In genomic region chr4:54092800-54093608, GRCh38 we compare ENCODE assay signal across 12 cellular contexts. TPM values are rescaled to one million over a fixed set of nuclear protein-coding genes. Genes with fewer than 3 reads are reported as not detected.
A peak's percentile ranks its signal among the peaks of the same experiment; 100 is the strongest.
DNase-seq lines count a peak whose midpoint lies in the region; ATAC-seq and TF ChIP-seq lines count a peak whose summit lies in the region.
"Had no signal": no experiment of that assay in that cellular context is flagged by ENCODE, and none has a peak within 500 bp of the region (broad histone marks: within the 10 kb centered on the region; RNA-seq: fewer than 3 reads in every experiment).

No MANE protein-coding gene starts in this region.

- DNase-seq in T-helper 2 cell treated with Interferon-gamma antibody and Interleukin-4, amounts not matched to agents 5 μg/mL and 100 μg/mL, for 36 hours (ENCODE audit: low spot score): no peak
- DNase-seq in T-helper 2 cell: no peak
- DNase-seq in IMR-90: no peak
- no peak for DNase-seq in activated naive CD8-positive, alpha-beta T cell treated with anti-CD3 and anti-CD28 coated beads, Interleukin-2, amount 50 U/mL, for 24 hours
- DNase-seq in nephron progenitor cell: no peak
- DNase-seq in progenitor cell of endocrine pancreas (ENCODE audit: low spot score, unreplicated experiment): no peak
- DNase-seq in BE2C: no peak
- no peak for DNase-seq in tibial nerve (ENCODE audit: low spot score in 2 of 2)
- DNase-seq: activated CD4-positive, alpha-beta memory T cell treated with anti-CD3 and anti-CD28 coated beads, Interleukin-2, amount 10 ng/mL, durations not matched to agents 7 days and 5 days; colonic mucosa; NCI-H345 had no signal

- H2BK5ac ChIP-seq in IMR-90 (ENCODE audit: low read depth, low read length, poor library complexity, severe bottlenecking): no peak overlapping the region

- intact Hi-C loops in IMR-90 (cut with micrococcal nuclease): no loop called here

- POLR2A ChIA-PET in IMR-90 (lab: Charles Lee; ENCODE audit: unreplicated experiment): no interaction called here

- H3K9ac ChIP-seq in IMR-90 (ENCODE audit: low read depth, low read length): no peak overlapping the region

- H2AFZ ChIP-seq in IMR-90 (replicated peaks; ENCODE audit: low read length, poor library complexity): no peak overlapping the region

- TF ChIP-seq CTCF in IMR-90 (conservative IDR thresholded peaks at IDR 0.05; ENCODE audit: low read depth, low read length): no peak
- TF ChIP-seq CTCF in nephron progenitor cell (IDR thresholded peaks at IDR 0.05): no peak
- no peak for TF ChIP-seq CTCF in progenitor cell of endocrine pancreas (IDR thresholded peaks at IDR 0.05; ENCODE audit: unreplicated experiment)
- no peak for TF ChIP-seq CTCF in BE2C (IDR thresholded peaks at IDR 0.05; ENCODE audit: low read depth, low read length)
- TF ChIP-seq CTCF in tibial nerve (IDR thresholded peaks at IDR 0.05): no peak

- no peak overlapping the region for H3K18ac ChIP-seq in IMR-90 (ENCODE audit: low read depth, low read length)

- H3K27ac ChIP-seq in IMR-90 (ENCODE audit: insufficient read depth, low read length) (no peak overlapping the region), tibial nerve (no peak overlapping the region)
- H3K27ac ChIP-seq: colonic mucosa had no signal

- no peak overlapping the region for H4K91ac ChIP-seq in IMR-90 (ENCODE audit: insufficient read depth, low read depth, low read length)

- no peak overlapping the region for H3K4ac ChIP-seq in IMR-90 (ENCODE audit: low read depth, low read length)

- no peak overlapping the region for H2BK15ac ChIP-seq in IMR-90 (ENCODE audit: low read depth, low read length)

- H3K4me2 ChIP-seq in IMR-90 (ENCODE audit: low read depth, low read length): no peak overlapping the region

- H3K4me1 Mint-ChIP-seq in T-helper 2 cell treated with Interferon-gamma antibody and Interleukin-4, amounts not matched to agents 5 μg/mL and 100 μg/mL, for 36 hours (ENCODE audit: low read depth): peaks cover 7% of the 10 kb centered on the region
- peaks cover 35% of the 10 kb centered on the region for H3K4me1 Mint-ChIP-seq in activated naive CD8-positive, alpha-beta T cell treated with anti-CD3 and anti-CD28 coated beads, Interleukin-2, amount 50 U/mL, for 24 hours
- peaks cover 38% of the 10 kb centered on the region for H3K4me1 Mint-ChIP-seq in nephron progenitor cell
- peaks cover 23% of the 10 kb centered on the region for H3K4me1 Mint-ChIP-seq in progenitor cell of endocrine pancreas (ENCODE audit: low read depth)

- no peaks in the 10 kb centered on the region for H3K36me3 Mint-ChIP-seq in T-helper 2 cell treated with Interferon-gamma antibody and Interleukin-4, amounts not matched to agents 5 μg/mL and 100 μg/mL, for 36 hours (ENCODE audit: low read depth)
- peaks cover 3% of the 10 kb centered on the region for H3K36me3 Mint-ChIP-seq in activated naive CD8-positive, alpha-beta T cell treated with anti-CD3 and anti-CD28 coated beads, Interleukin-2, amount 50 U/mL, for 24 hours (ENCODE audit: low read depth)
- no peaks in the 10 kb centered on the region for H3K36me3 Mint-ChIP-seq in nephron progenitor cell (ENCODE audit: low read depth)
- no peaks in the 10 kb centered on the region for H3K36me3 Mint-ChIP-seq in progenitor cell of endocrine pancreas (ENCODE audit: insufficient read depth)

- H3K9me1 ChIP-seq in IMR-90 (ENCODE audit: insufficient read depth, low read length): peaks cover 11% of the 10 kb centered on the region; the same call in 1 of the 2 replicates

- no peak overlapping the region for H2AK9ac ChIP-seq in IMR-90 (replicated peaks; ENCODE audit: low read depth, low read length, poor library complexity)

- TF ChIP-seq POLR2A in IMR-90 (IDR thresholded peaks at IDR 0.05; ENCODE audit: low read depth, low read length) (no peak), tibial nerve (IDR thresholded peaks at IDR 0.05) (no peak)

- peaks cover 91% of the 10 kb centered on the region for H3K27me3 Mint-ChIP-seq in T-helper 2 cell treated with Interferon-gamma antibody and Interleukin-4, amounts not matched to agents 5 μg/mL and 100 μg/mL, for 36 hours (ENCODE audit: low read depth)
- H3K27me3 Mint-ChIP-seq in activated naive CD8-positive, alpha-beta T cell treated with anti-CD3 and anti-CD28 coated beads, Interleukin-2, amount 50 U/mL, for 24 hours: peaks cover 74% of the 10 kb centered on the region
- H3K27me3 Mint-ChIP-seq in nephron progenitor cell (ENCODE audit: low read depth, poor library complexity) (peaks cover 83% of the 10 kb centered on the region), progenitor cell of endocrine pancreas (peaks cover 92% of the 10 kb centered on the region)

- WGBS in IMR-90 (ENCODE audit: extremely low coverage in 2 of 2, insufficient read length in 1 of 2), 2 experiments: 67% methylated on average over 3 of the region's 23 CpGs; no CpG with 5 or more reads in 1 of the 2 experiments
- 21 to 28% methylated on average over 23 of the region's 23 CpGs for WGBS in tibial nerve, 2 donors

- dilution Hi-C loops in IMR-90 (cut with HindIII; ENCODE audit: low sequenced_read_pairs, unreplicated experiment): no loop called here

- H3K4me1 ChIP-seq in IMR-90 (ENCODE audit: control insufficient read depth, insufficient read depth, low read length) (no peaks in the 10 kb centered on the region), BE2C (no peaks in the 10 kb centered on the region; the same call in 1 of the 2 replicates), tibial nerve (peaks cover 0 to 31% (median 11%) of the 10 kb centered on the region in 4 donors)
- H3K4me1 ChIP-seq: colonic mucosa had no signal

- CTCF ChIA-PET in IMR-90 (lab: Yijun Ruan, JAX): no interaction called here

- TF ChIP-seq RAD21 in IMR-90 (IDR thresholded peaks at IDR 0.05; ENCODE audit: low read length): no peak

- no peaks in the 10 kb centered on the region for H3K9me3 Mint-ChIP-seq in T-helper 2 cell treated with Interferon-gamma antibody and Interleukin-4, amounts not matched to agents 5 μg/mL and 100 μg/mL, for 36 hours
- H3K9me3 Mint-ChIP-seq in activated naive CD8-positive, alpha-beta T cell treated with anti-CD3 and anti-CD28 coated beads, Interleukin-2, amount 50 U/mL, for 24 hours: no peaks in the 10 kb centered on the region
- H3K9me3 Mint-ChIP-seq in nephron progenitor cell: no peaks in the 10 kb centered on the region
- H3K9me3 Mint-ChIP-seq in progenitor cell of endocrine pancreas (ENCODE audit: low read depth): no peaks in the 10 kb centered on the region
- H3K9me3 Mint-ChIP-seq: activated CD4-positive, alpha-beta memory T cell treated with anti-CD3 and anti-CD28 coated beads, Interleukin-2, amount 10 ng/mL, durations not matched to agents 7 days and 5 days had no signal

- H2BK120ac ChIP-seq in IMR-90 (ENCODE audit: low read depth, low read length): no peak overlapping the region

- BruUV-seq in IMR-90 (replicated peaks; lab: Mats Ljungman, UMichigan): no TSS peak

- no peak overlapping the region for H3K56ac ChIP-seq in IMR-90 (ENCODE audit: extremely low read depth, insufficient read depth, low read length)

- H4K8ac ChIP-seq in IMR-90 (ENCODE audit: low read depth in 2 of 2, low read length in 2 of 2): no peak overlapping the region

- no peak overlapping the region for H4K5ac ChIP-seq in IMR-90 (ENCODE audit: low read depth, low read length)

- no peak overlapping the region for H3K14ac ChIP-seq in IMR-90 (replicated peaks; ENCODE audit: low read depth, low read length)

- H3K36me3 ChIP-seq in IMR-90 (ENCODE audit: control insufficient read depth, insufficient read depth, low read length): no peaks in the 10 kb centered on the region
- H3K36me3 ChIP-seq in BE2C: no peaks in the 10 kb centered on the region
- H3K36me3 ChIP-seq in tibial nerve: no peaks in the 10 kb centered on the region
- H3K36me3 ChIP-seq: colonic mucosa had no signal

- no peak overlapping the region for H2BK20ac ChIP-seq in IMR-90 (ENCODE audit: low read depth, low read length)

- TF ChIP-seq EP300 in tibial nerve (IDR thresholded peaks at IDR 0.05): no peak

- H2AK5ac ChIP-seq in IMR-90 (ENCODE audit: low read depth, low read length): no peak overlapping the region

- ATAC-seq in IMR-90 (ENCODE audit: low read depth): no peak
- no peak for ATAC-seq in activated naive CD8-positive, alpha-beta T cell treated with anti-CD3 and anti-CD28 coated beads, Interleukin-2, amount 50 U/mL, for 24 hours

- H3K79me1 ChIP-seq in IMR-90 (ENCODE audit: low read depth in 1 of 2, low read length in 2 of 2): peaks cover 0 to 6% of the 10 kb centered on the region in 2 experiments; a peak in 1 of 4 replicates

- H3K27me3 ChIP-seq in IMR-90 (ENCODE audit: control insufficient read depth, insufficient read depth, low read length) (peaks cover 16% of the 10 kb centered on the region), BE2C (peaks cover 17% of the 10 kb centered on the region), tibial nerve (peaks cover 0 to 65% of the 10 kb centered on the region in 2 donors)

- peak overlapping the region; percentile 9 for H3K4me3 Mint-ChIP-seq in T-helper 2 cell treated with Interferon-gamma antibody and Interleukin-4, amounts not matched to agents 5 μg/mL and 100 μg/mL, for 36 hours
- H3K4me3 Mint-ChIP-seq in activated naive CD8-positive, alpha-beta T cell treated with anti-CD3 and anti-CD28 coated beads, Interleukin-2, amount 50 U/mL, for 24 hours: peak overlapping the region; percentile 61
- H3K4me3 Mint-ChIP-seq in nephron progenitor cell: peak overlapping the region; percentile 12
- H3K4me3 Mint-ChIP-seq in progenitor cell of endocrine pancreas (ENCODE audit: low read depth): no peak overlapping the region

- H4K20me1 ChIP-seq in IMR-90 (ENCODE audit: insufficient read depth, low read length): no peaks in the 10 kb centered on the region

- in situ Hi-C loops in IMR-90 (cut with MboI; ENCODE audit: low sequenced_read_pairs): no loop called here

- H3K23ac ChIP-seq in IMR-90 (ENCODE audit: low read depth, low read length): 0 out of 2 replicates have a peak overlapping the region, but pooled peaks have one; percentile 29

- no peak overlapping the region for H3K27ac Mint-ChIP-seq in T-helper 2 cell treated with Interferon-gamma antibody and Interleukin-4, amounts not matched to agents 5 μg/mL and 100 μg/mL, for 36 hours
- H3K27ac Mint-ChIP-seq in activated naive CD8-positive, alpha-beta T cell treated with anti-CD3 and anti-CD28 coated beads, Interleukin-2, amount 50 U/mL, for 24 hours: no peak overlapping the region
- H3K27ac Mint-ChIP-seq in nephron progenitor cell (no peak overlapping the region), progenitor cell of endocrine pancreas (no peak overlapping the region)
- H3K27ac Mint-ChIP-seq: activated CD4-positive, alpha-beta memory T cell treated with anti-CD3 and anti-CD28 coated beads, Interleukin-2, amount 10 ng/mL, durations not matched to agents 7 days and 5 days had no signal

- H3K4me3 ChIP-seq in IMR-90 (ENCODE audit: insufficient read depth, low read depth, low read length) (no peak overlapping the region), BE2C (ENCODE audit: low read depth, low read length) (no peak overlapping the region), tibial nerve (no peak overlapping the region)

- H3K9me3 ChIP-seq in IMR-90 (ENCODE audit: control insufficient read depth, insufficient read depth, low read length): no peaks in the 10 kb centered on the region
- H3K9me3 ChIP-seq in BE2C: no peaks in the 10 kb centered on the region
- H3K9me3 ChIP-seq in tibial nerve: no peaks in the 10 kb centered on the region
- H3K9me3 ChIP-seq: colonic mucosa had no signal

RNA-seq across cellular contexts. Expression of gene GSX2, which starts 7.0 kb away (rescaled TPM):
- not detected in 2 replicates for total RNA-seq in IMR-90 (2012; rRNA removed)
- polyA plus RNA-seq in IMR-90 (2012; rRNA removed): not detected in 2 replicates
- 0.03 TPM in 1 of 2 replicates, not detected in the other for polyA plus RNA-seq in IMR-90 (2012; cell fraction: cytosol; rRNA removed)
- not detected in 2 replicates for polyA plus RNA-seq in IMR-90 (2012; cell fraction: nucleus; rRNA removed; ENCODE audit: low replicate concordance)
- total RNA-seq in progenitor cell of endocrine pancreas: not detected in 2 replicates
- not detected for polyA plus RNA-seq in BE2C (2012; ENCODE audit: insufficient read depth, insufficient read length, low read depth)
- total RNA-seq in tibial nerve: 1 to 10 TPM in 2 of 4 donors, not detected in 2; 3.3 to 4.4 TPM
- total RNA-seq: activated CD4-positive, alpha-beta memory T cell treated with anti-CD3 and anti-CD28 coated beads, Interleukin-2, amount 10 ng/mL, durations not matched to agents 7 days and 5 days; colonic mucosa; T-helper 1 cell treated with Interleukin-12 subunit alpha and Interleukin-12 subunit beta and Interleukin-4 antibody, amounts not matched to agents 30 ng/mL and 1 ng/mL, for 36 hours had no signal

RNA-seq across cellular contexts. Expression of gene CHIC2, which starts 28.6 kb away (rescaled TPM):
- 26.3 and 65.0 TPM in 2 replicates for total RNA-seq in IMR-90 (2012; rRNA removed)
- 18.8 and 20.4 TPM in 2 replicates for polyA plus RNA-seq in IMR-90 (2012; rRNA removed)
- 25.1 and 34.5 TPM in 2 replicates for polyA plus RNA-seq in IMR-90 (2012; cell fraction: cytosol; rRNA removed)
- 13.2 and 17.0 TPM in 2 replicates for polyA plus RNA-seq in IMR-90 (2012; cell fraction: nucleus; rRNA removed; ENCODE audit: low replicate concordance)
- total RNA-seq in progenitor cell of endocrine pancreas: 15.6 and 15.9 TPM in 2 replicates
- 9.0 TPM for polyA plus RNA-seq in BE2C (2012; ENCODE audit: insufficient read depth, insufficient read length, low read depth)
- total RNA-seq in tibial nerve: 10 to 100 TPM; 51.1 to 84.6 (median 60.6) TPM
